Comparison of ENCODE assay signal across 21 cellular contexts in the genomic region with DNA sequence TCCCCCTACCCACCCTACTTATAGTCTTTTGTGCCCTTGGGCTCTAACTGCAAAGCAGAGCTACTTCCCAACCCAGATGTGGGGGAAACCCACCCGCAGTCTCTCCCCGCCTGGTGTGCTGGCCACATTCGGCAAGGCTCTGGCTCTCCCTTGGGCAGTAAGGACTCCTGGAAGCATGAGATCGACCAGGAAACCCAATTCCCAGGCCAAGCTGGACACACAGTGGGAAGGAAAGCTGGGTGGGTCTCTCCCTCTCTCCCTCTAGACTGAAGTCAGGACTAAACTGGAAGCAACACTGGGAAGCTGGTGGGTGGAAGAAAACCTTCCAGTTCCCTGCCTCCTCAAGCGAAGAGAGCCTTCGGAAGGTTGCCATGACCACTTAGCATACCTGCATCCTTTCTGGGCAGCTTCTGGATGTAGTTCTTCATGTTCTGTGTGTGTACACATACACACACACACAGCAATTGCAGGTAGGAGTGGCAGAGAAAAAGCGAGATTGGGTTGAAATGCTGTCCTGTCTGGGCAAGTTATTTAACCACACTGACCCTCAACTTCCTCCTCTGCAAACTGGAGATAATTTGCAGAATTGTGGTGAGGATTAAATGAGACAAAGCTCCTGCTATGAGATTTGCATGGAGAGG. TPM values are rescaled to one million over a fixed set of nuclear protein-coding genes. Genes with fewer than 3 reads are reported as not detected.
DNase-seq lines count a peak whose midpoint lies in the region; ATAC-seq and TF ChIP-seq lines count a peak whose summit lies in the region.
"Had no signal": no experiment of that assay in that cellular context is flagged by ENCODE, and none has a peak within 500 bp of the region (broad histone marks: within the 10 kb centered on the region; RNA-seq: fewer than 3 reads in every experiment).

No MANE protein-coding gene starts in this region.

- TF ChIP-seq POLR2A in adrenal gland (IDR thresholded peaks at IDR 0.05), result no peak

- TF ChIP-seq CTCF in adrenal gland (IDR thresholded peaks at IDR 0.05), result no peak
- no peak for TF ChIP-seq CTCF in left ventricle myocardium inferior (IDR thresholded peaks at IDR 0.05; ENCODE audit: borderline replicate concordance)
- TF ChIP-seq CTCF in CD4-positive, alpha-beta T cell (IDR thresholded peaks at IDR 0.05), result no peak

- CTCF ChIA-PET in CD4-positive, alpha-beta T cell (lab: Charles Lee), result no interaction called here

- H3K27ac Mint-ChIP-seq in CD4-positive, alpha-beta T cell, result no peak overlapping the region
- H3K27ac Mint-ChIP-seq: activated CD4-positive, alpha-beta memory T cell treated with anti-CD3 and anti-CD28 coated beads, Interleukin-2, amount 10 ng/mL, durations not matched to agents 7 days and 5 days; activated naive CD8-positive, alpha-beta T cell treated with anti-CD3 and anti-CD28 coated beads for 36 hours; activated T-cell treated with anti-CD3 and anti-CD28 coated beads, Interleukin-2, amount 50 U/mL, for 72 hours; CD4-positive, alpha-beta memory T cell; naive B cell; stimulated activated memory B cell treated with anti-CD40 and anti-IgM and Interleukin-4, amounts not matched to agents 10 μg/mL and 1 μg/mL and 100 μg/mL, for 72 hours had no signal

- H4K91ac ChIP-seq in trophoblast cell (ENCODE audit: low read depth, low read length), result peak overlapping the region; percentile 29

- H4K8ac ChIP-seq in trophoblast cell (ENCODE audit: low read depth, low read length), result peak overlapping the region; percentile 62

- H3K4me3 ChIP-seq in adrenal gland (no peak overlapping the region), left ventricle myocardium inferior (no peak overlapping the region), trophoblast cell (ENCODE audit: low read depth, low read length) (no peak overlapping the region)
- H3K4me3 ChIP-seq: K562, Peyer's patch had no signal

- H3K79me2 ChIP-seq in trophoblast cell (ENCODE audit: control insufficient read depth, insufficient read depth, low read length, poor library complexity), result no peaks in the 10 kb centered on the region

- H2BK5ac ChIP-seq in trophoblast cell (ENCODE audit: low read depth, low read length, poor library complexity), result peak overlapping the region; percentile 22

- 73 to 83% (median 79%) methylated on average over 4 to 7 of the region's 7 CpGs for WGBS in adrenal gland, 4 donors
- no CpG with 5 or more reads among the region's 7 CpGs for WGBS in trophoblast cell (ENCODE audit: extremely low coverage, insufficient coverage, insufficient read length)

- no peaks in the 10 kb centered on the region for H3K4me1 Mint-ChIP-seq in CD4-positive, alpha-beta T cell (ENCODE audit: low read depth)
- H3K4me1 Mint-ChIP-seq: activated CD4-positive, alpha-beta memory T cell treated with anti-CD3 and anti-CD28 coated beads, Interleukin-2, amount 10 ng/mL, durations not matched to agents 7 days and 5 days; activated naive CD8-positive, alpha-beta T cell treated with anti-CD3 and anti-CD28 coated beads for 36 hours; CD4-positive, alpha-beta memory T cell; naive B cell; stimulated activated memory B cell treated with anti-CD40 and anti-IgM and Interleukin-4, amounts not matched to agents 10 μg/mL and 1 μg/mL and 100 μg/mL, for 72 hours had no signal

- H3K36me3 Mint-ChIP-seq in CD4-positive, alpha-beta T cell (ENCODE audit: low read depth), result no peaks in the 10 kb centered on the region
- H3K36me3 Mint-ChIP-seq: activated naive CD8-positive, alpha-beta T cell treated with anti-CD3 and anti-CD28 coated beads for 36 hours; naive B cell; stimulated activated memory B cell treated with anti-CD40 and anti-IgM and Interleukin-4, amounts not matched to agents 10 μg/mL and 1 μg/mL and 100 μg/mL, for 72 hours had no signal

- peaks cover 7% of the 10 kb centered on the region for H3K79me1 ChIP-seq in trophoblast cell (ENCODE audit: low read length)

- ATAC-seq in GM21390 (IDR thresholded peaks at IDR 0.05; ENCODE audit: unreplicated experiment) (no peak), GM21825 (IDR thresholded peaks at IDR 0.05; ENCODE audit: unreplicated experiment) (no peak)
- no peak for ATAC-seq in CD4-positive, alpha-beta T cell (ENCODE audit: poor library complexity)
- ATAC-seq: activated T-cell treated with anti-CD3 and anti-CD28 coated beads, Interleukin-2, amount 50 U/mL, for 72 hours; K562; left colon; stimulated activated memory B cell treated with anti-CD40 and anti-IgM and Interleukin-4, amounts not matched to agents 10 μg/mL and 1 μg/mL and 100 μg/mL, for 72 hours had no signal

- POLR2A ChIA-PET in CD4-positive, alpha-beta T cell (lab: Charles Lee), result no interaction called here

- peak overlapping the region in 3 of 5 donors; percentile 17 to 76 (median 65) for H3K27ac ChIP-seq in adrenal gland
- H3K27ac ChIP-seq in left ventricle myocardium inferior (replicated peaks), result peak overlapping the region; percentile 27
- H3K27ac ChIP-seq in trophoblast cell (ENCODE audit: low read depth, low read length), result peak overlapping the region; percentile 10
- H3K27ac ChIP-seq in CD4-positive, alpha-beta T cell (ENCODE audit: low read depth, low read length), result no peak overlapping the region
- H3K27ac ChIP-seq: brain microvascular endothelial cell, Peyer's patch had no signal

- no peak overlapping the region for H3K4ac ChIP-seq in trophoblast cell (ENCODE audit: low read depth, low read length)

- no peak overlapping the region for H3K4me3 Mint-ChIP-seq in CD4-positive, alpha-beta T cell
- H3K4me3 Mint-ChIP-seq: activated CD4-positive, alpha-beta memory T cell treated with anti-CD3 and anti-CD28 coated beads, Interleukin-2, amount 10 ng/mL, durations not matched to agents 7 days and 5 days; activated naive CD8-positive, alpha-beta T cell treated with anti-CD3 and anti-CD28 coated beads for 36 hours; activated T-cell treated with anti-CD3 and anti-CD28 coated beads, Interleukin-2, amount 50 U/mL, for 72 hours; CD4-positive, alpha-beta memory T cell; naive B cell; stimulated activated memory B cell treated with anti-CD40 and anti-IgM and Interleukin-4, amounts not matched to agents 10 μg/mL and 1 μg/mL and 100 μg/mL, for 72 hours had no signal

- peak; percentile 40 for DNase-seq in NCI-H69 (lab: John Stamatoyannopoulos, UW)
- DNase-seq in adrenal gland, result no peak
- no peak for DNase-seq in left ventricle myocardium inferior
- DNase-seq in trophoblast cell, result no peak
- no peak for DNase-seq in cortex of kidney (lab: John Stamatoyannopoulos, UW)
- DNase-seq in CD4-positive, alpha-beta T cell, result no peak
- DNase-seq: activated CD4-positive, alpha-beta memory T cell treated with anti-CD3 and anti-CD28 coated beads, Interleukin-2, amount 10 ng/mL, durations not matched to agents 7 days and 5 days; activated naive CD8-positive, alpha-beta T cell treated with anti-CD3 and anti-CD28 coated beads for 36 hours; activated T-cell treated with anti-CD3 and anti-CD28 coated beads, Interleukin-2, amount 50 U/mL, for 72 hours; brain microvascular endothelial cell; CD4-positive, alpha-beta memory T cell; HCEC 1CT; left colon; naive B cell; NCI-H1092; NCI-H748 treated with DMSO at 0.1 percent for 48 hours; Peyer's patch had no signal

- no peak overlapping the region for H4K12ac ChIP-seq in trophoblast cell (ENCODE audit: low read depth, low read length)

- peak overlapping the region; percentile 39 for H2BK120ac ChIP-seq in trophoblast cell (ENCODE audit: insufficient read depth, low read length, poor library complexity)

- intact Hi-C loops in adrenal gland (cut with DNase I), result no loop called here
- intact Hi-C loops in left ventricle myocardium inferior (cut with micrococcal nuclease), result no loop called here
- intact Hi-C loops in CD4-positive, alpha-beta T cell (cut with DNase I, micrococcal nuclease), result no loop called here

- H3K9me3 Mint-ChIP-seq in CD4-positive, alpha-beta T cell, result no peaks in the 10 kb centered on the region
- H3K9me3 Mint-ChIP-seq: activated CD4-positive, alpha-beta memory T cell treated with anti-CD3 and anti-CD28 coated beads, Interleukin-2, amount 10 ng/mL, durations not matched to agents 7 days and 5 days; activated T-cell treated with anti-CD3 and anti-CD28 coated beads, Interleukin-2, amount 50 U/mL, for 72 hours had no signal

- no peak overlapping the region for H3K4me2 ChIP-seq in trophoblast cell (ENCODE audit: low read length)

- peaks cover 9 to 14% of the 10 kb centered on the region in 2 donors for H3K4me1 ChIP-seq in adrenal gland (replicated peaks in 1 of 2)
- peaks cover 11% of the 10 kb centered on the region for H3K4me1 ChIP-seq in left ventricle myocardium inferior
- peaks cover 14 to 15% of the 10 kb centered on the region in 2 experiments for H3K4me1 ChIP-seq in trophoblast cell (ENCODE audit: control insufficient read depth in 1 of 2, insufficient read depth in 2 of 2, low read length in 2 of 2)
- H3K4me1 ChIP-seq: Peyer's patch had no signal

- peak overlapping the region; percentile 13 for H3K9ac ChIP-seq in trophoblast cell (ENCODE audit: low read length)

- H3K14ac ChIP-seq in trophoblast cell (ENCODE audit: low read length), result peak overlapping the region; percentile 68

- H2BK12ac ChIP-seq in trophoblast cell (ENCODE audit: low read length), result peak overlapping the region; percentile 19

- no peak overlapping the region for H3K23ac ChIP-seq in trophoblast cell (ENCODE audit: low read length)

- H2AK5ac ChIP-seq in trophoblast cell (ENCODE audit: low read length), result peak overlapping the region; percentile 66

- peaks cover 34% of the 10 kb centered on the region for H3K27me3 Mint-ChIP-seq in CD4-positive, alpha-beta T cell

- H3K36me3 ChIP-seq in adrenal gland (replicated peaks in 1 of 2) (no peaks in the 10 kb centered on the region), left ventricle myocardium inferior (no peaks in the 10 kb centered on the region), trophoblast cell (ENCODE audit: control insufficient read depth in 1 of 2, insufficient read depth in 2 of 2, low read length in 2 of 2) (no peaks in the 10 kb centered on the region)
- H3K36me3 ChIP-seq: brain microvascular endothelial cell, Peyer's patch had no signal

- no peak overlapping the region for H2AFZ ChIP-seq in trophoblast cell (ENCODE audit: insufficient read depth, low read length, poor library complexity)

- H3K18ac ChIP-seq in trophoblast cell (ENCODE audit: low read length), result peak overlapping the region; percentile 70

- no peaks in the 10 kb centered on the region for H3K9me3 ChIP-seq in adrenal gland (replicated peaks in 1 of 3)
- H3K9me3 ChIP-seq in left ventricle myocardium inferior (replicated peaks), result no peaks in the 10 kb centered on the region
- H3K9me3 ChIP-seq in trophoblast cell (ENCODE audit: insufficient read depth, low read depth, low read length), result peaks cover 2% of the 10 kb centered on the region
- H3K9me3 ChIP-seq in CD4-positive, alpha-beta T cell (ENCODE audit: control insufficient read depth, low read length), result no peaks in the 10 kb centered on the region
- H3K9me3 ChIP-seq: Peyer's patch had no signal

- H3K27me3 ChIP-seq in adrenal gland (no peaks in the 10 kb centered on the region), left ventricle myocardium inferior (ENCODE audit: low read depth) (peaks cover 7% of the 10 kb centered on the region), trophoblast cell (ENCODE audit: insufficient read depth, low read length) (no peaks in the 10 kb centered on the region)
- H3K27me3 ChIP-seq in CD4-positive, alpha-beta T cell (ENCODE audit: control insufficient read depth, insufficient read depth, low read length), result peaks cover 16% of the 10 kb centered on the region
- H3K27me3 ChIP-seq: Peyer's patch had no signal

RNA-seq across cellular contexts. Expression of a gene that starts 33.9 kb away (rescaled TPM):
- 10 to 100 TPM; 24.9 to 42.8 (median 30.5) TPM for total RNA-seq in adrenal gland
- polyA plus RNA-seq in adrenal gland, result 10 to 100 TPM in 1 of 3 donors, 1 to 10 TPM in 2; 5.2 to 22.6 (median 6.0) TPM
- total RNA-seq in left ventricle myocardium inferior, result 2.7 TPM
- 10.2 and 10.9 TPM in 2 replicates for polyA plus RNA-seq in trophoblast cell (2013)
- not detected for total RNA-seq in CD4-positive, alpha-beta T cell
- total RNA-seq: activated naive CD8-positive, alpha-beta T cell treated with anti-CD3 and anti-CD28 coated beads for 36 hours; CD4-positive, alpha-beta memory T cell; K562 had no signal
- polyA plus RNA-seq: K562 had no signal
